In genomic region chr1:206808615-206809014, GRCh38 we compare ENCODE assay signal across 8 cellular contexts. TPM values are rescaled to one million over a fixed set of nuclear protein-coding genes. Genes with fewer than 3 reads are reported as not detected.
DNase-seq lines count a peak whose midpoint lies in the region; ATAC-seq and TF ChIP-seq lines count a peak whose summit lies in the region.

No MANE protein-coding gene starts in this region.

- POLR2A ChIA-PET in T-cell (lab: Charles Lee), result no interaction called here

- CTCF ChIA-PET in T-cell (lab: Charles Lee), result interaction anchor here (0.7 to 9.3 kb wide), 12 partner anchors 9 to 174 kb away, joined by 3 to 140 read pairs (median 6); no protein-coding TSS in a partner anchor

- H3K9me3 Mint-ChIP-seq in T-cell, result peaks cover 3 to 14% (median 3%) of the 10 kb centered on the region in 3 donors

- peaks cover 0 to 1% of the 10 kb centered on the region in 2 donors for H3K27me3 Mint-ChIP-seq in T-cell

- H3K4me3 Mint-ChIP-seq in T-cell, result peak overlapping the region in 1 of 3 donors; percentile 18

- peaks cover 7% of the 10 kb centered on the region for H3K36me3 Mint-ChIP-seq in T-cell

- peaks cover 37 to 56% (median 53%) of the 10 kb centered on the region in 3 donors for H3K4me1 Mint-ChIP-seq in T-cell

- no peak overlapping the region for H3K27ac Mint-ChIP-seq in T-cell

- H3K4me3 ChIP-seq in epithelial cell of esophagus (ENCODE audit: low read length), result no peak overlapping the region

- TF ChIP-seq CTCF in epithelial cell of esophagus (IDR thresholded peaks at IDR 0.05; ENCODE audit: insufficient read depth, low read depth, low read length, missing control alignments), result peak; percentile 39

- ATAC-seq in activated CD4-positive, CD25-positive, alpha-beta regulatory T cell treated with anti-CD3 and anti-CD28 coated beads, Interleukin-2, amount 50 U/mL, for 24 hours, result peak; percentile 66 to 68
- ATAC-seq in HG03103 (IDR thresholded peaks at IDR 0.05; ENCODE audit: low read depth, unreplicated experiment) (peak; percentile 64), T-cell (replicated peaks in 1 of 4) (peak; percentile 78 to 84 (median 82)), HG03439 (IDR thresholded peaks at IDR 0.05; ENCODE audit: unreplicated experiment) (no peak)

- no peak for DNase-seq in activated CD4-positive, CD25-positive, alpha-beta regulatory T cell treated with anti-CD3 and anti-CD28 coated beads, Interleukin-2, amount 50 U/mL, for 72 hours
- peak in 29 of 34 experiments; percentile 14 to 59 (median 45) for DNase-seq in T-cell
- DNase-seq in epithelial cell of esophagus (ENCODE audit: low read depth), result peak; percentile 59
- peak; percentile 19 for DNase-seq in pons (ENCODE audit: low spot score)
- DNase-seq in ecto neural progenitor cell (ENCODE audit: low spot score), result no peak

RNA-seq across cellular contexts. Expression of gene IL10, which starts 36.3 kb away (rescaled TPM):
- 1 to 10 TPM in 1 of 5 donors, under 1 TPM in 2, not detected in 2; 0.19 to 1.1 (median 0.26) TPM for total RNA-seq in T-cell

RNA-seq across cellular contexts. Expression of gene IL19, which starts 38.0 kb away (rescaled TPM):
- total RNA-seq in T-cell, result not detected

RNA-seq across cellular contexts. Expression of gene IL20, which starts 56.8 kb away (rescaled TPM):
- not detected for total RNA-seq in T-cell

Comparison
In these comparisons a context has a peak if more than half of its experiments do, and no peak if none do; other contexts are left out.
1. DNase-seq: peak in T-cell (29 of 34), epithelial cell of esophagus (single experiment) and pons (single experiment); none in activated CD4-positive, CD25-positive, alpha-beta regulatory T cell treated with anti-CD3 and anti-CD28 coated beads, Interleukin-2, amount 50 U/mL, for 72 hours (single experiment) and ecto neural progenitor cell (single experiment).